In the genomic region with DNA sequence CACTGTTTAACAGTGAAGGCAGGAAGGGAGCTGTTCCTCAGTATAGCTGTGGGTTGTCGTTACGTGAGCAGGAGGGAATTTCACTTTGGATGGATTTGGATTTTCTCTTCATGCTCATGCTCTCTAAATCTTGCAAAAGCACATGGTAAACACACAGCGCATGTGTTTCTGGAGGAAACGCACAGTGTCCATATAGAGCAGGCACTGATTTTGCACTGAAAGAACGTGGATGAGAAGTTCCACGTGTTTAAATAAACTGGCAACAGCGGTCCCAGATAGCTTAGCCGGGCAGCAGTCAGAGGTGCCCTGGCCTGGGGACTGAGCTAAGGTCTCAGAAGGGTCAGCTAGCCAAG, we compare ENCODE assay signal across 34 cellular contexts.
"Had no signal": no experiment of that assay in that cellular context is flagged by ENCODE, and none has a peak within 500 bp of the region (broad histone marks: within the 10 kb centered on the region; RNA-seq: fewer than 3 reads in every experiment).

No MANE protein-coding gene starts in this region.

- H3K36me3 Mint-ChIP-seq: activated CD8-positive, alpha-beta memory T cell treated with anti-CD3 and anti-CD28 coated beads, Interleukin-2, amount 10 ng/mL, durations not matched to agents 7 days and 5 days; brain had no signal

- H3K27ac ChIP-seq: adrenal gland, breast epithelium, cardiac muscle cell, colonic mucosa, WERI-Rb-1 had no signal

- H3K36me3 ChIP-seq: adrenal gland, breast epithelium, cardiac muscle cell, colonic mucosa, WERI-Rb-1 had no signal

- H3K9me3 Mint-ChIP-seq: activated CD4-positive, alpha-beta T cell treated with anti-CD3 and anti-CD28 coated beads, Interleukin-2, amount 10 ng/mL, durations not matched to agents 24 days and 14 days; activated T-helper 2 cell treated with anti-CD3 and anti-CD28 coated beads, Interferon-gamma antibody, Interleukin-2, Interleukin-4, amounts not matched to agents 10 μg/mL and 5 μg/mL and 100 μg/mL, durations not matched to agents 14 hours and 24 hours and 36 hours; brain; T-helper 1 cell treated with Interleukin-12 subunit alpha and Interleukin-12 subunit beta and Interleukin-4 antibody, amounts not matched to agents 30 μg/mL and 1 μg/mL, for 36 hours; T-helper 2 cell treated with Interferon-gamma antibody and Interleukin-4, amounts not matched to agents 5 μg/mL and 100 μg/mL, for 36 hours had no signal

- H3K27me3 Mint-ChIP-seq: activated CD4-positive, alpha-beta memory T cell treated with anti-CD3 and anti-CD28 coated beads for 36 hours; activated CD4-positive, alpha-beta T cell treated with anti-CD3 and anti-CD28 coated beads for 36 hours; activated CD4-positive, alpha-beta T cell treated with anti-CD3 and anti-CD28 coated beads, Interleukin-2, amount 10 ng/mL, durations not matched to agents 24 days and 14 days; activated CD8-positive, alpha-beta memory T cell treated with anti-CD3 and anti-CD28 coated beads, Interleukin-2, amount 10 ng/mL, durations not matched to agents 7 days and 5 days; activated naive CD4-positive, alpha-beta T cell treated with anti-CD3 and anti-CD28 coated beads, Interleukin-2, amount 50 U/mL, for 24 hours; activated naive CD8-positive, alpha-beta T cell treated with anti-CD3 and anti-CD28 coated beads for 36 hours; activated naive CD8-positive, alpha-beta T cell treated with anti-CD3 and anti-CD28 coated beads, Interleukin-2, amount 50 U/mL, for 24 hours had no signal

- H3K4me3 ChIP-seq: adrenal gland, breast epithelium, cardiac muscle cell, colonic mucosa had no signal

- FAIRE-seq: frontal cortex had no signal

- ATAC-seq: activated CD4-positive, alpha-beta T cell treated with anti-CD3 and anti-CD28 coated beads for 36 hours; activated CD8-positive, alpha-beta memory T cell treated with anti-CD3 and anti-CD28 coated beads, Interleukin-2, amount 10 ng/mL, durations not matched to agents 7 days and 5 days; activated CD8-positive, alpha-beta T cell treated with anti-CD3 and anti-CD28 coated beads, Interleukin-2, amount 10 ng/mL, durations not matched to agents 7 days and 5 days; activated naive CD8-positive, alpha-beta T cell treated with anti-CD3 and anti-CD28 coated beads, Interleukin-2, amount 50 U/mL, for 24 hours; esophagus mucosa had no signal

- H3K27me3 ChIP-seq: adrenal gland, breast epithelium, cardiac muscle cell, colonic mucosa had no signal

- H3K27ac Mint-ChIP-seq: activated CD4-positive, alpha-beta memory T cell treated with anti-CD3 and anti-CD28 coated beads for 36 hours; activated CD4-positive, alpha-beta T cell treated with anti-CD3 and anti-CD28 coated beads for 36 hours; activated CD4-positive, alpha-beta T cell treated with anti-CD3 and anti-CD28 coated beads, Interleukin-2, amount 10 ng/mL, durations not matched to agents 24 days and 14 days; activated CD8-positive, alpha-beta memory T cell treated with anti-CD3 and anti-CD28 coated beads, Interleukin-2, amount 10 ng/mL, durations not matched to agents 7 days and 5 days; activated CD8-positive, alpha-beta T cell treated with anti-CD3 and anti-CD28 coated beads, Interleukin-2, amount 10 ng/mL, durations not matched to agents 7 days and 5 days; activated naive CD4-positive, alpha-beta T cell treated with anti-CD3 and anti-CD28 coated beads for 36 hours; activated naive CD4-positive, alpha-beta T cell treated with anti-CD3 and anti-CD28 coated beads, Interleukin-2, amount 50 U/mL, for 24 hours; activated naive CD8-positive, alpha-beta T cell treated with anti-CD3 and anti-CD28 coated beads for 36 hours; activated naive CD8-positive, alpha-beta T cell treated with anti-CD3 and anti-CD28 coated beads, Interleukin-2, amount 50 U/mL, for 24 hours; activated T-helper 1 cell treated with anti-CD3 and anti-CD28 coated beads, Interleukin-12 subunit alpha, Interleukin-12 subunit beta, Interleukin-2, Interleukin-4 antibody, amounts not matched to agents 30 ng/mL and 10 ng/mL and 1 ng/mL, durations not matched to agents 14 hours and 24 hours and 36 hours; activated T-helper 2 cell treated with anti-CD3 and anti-CD28 coated beads, Interferon-gamma antibody, Interleukin-2, Interleukin-4, amounts not matched to agents 10 μg/mL and 5 μg/mL and 100 μg/mL, durations not matched to agents 14 hours and 24 hours and 36 hours; T-helper 1 cell treated with Interleukin-12 subunit alpha and Interleukin-12 subunit beta and Interleukin-4 antibody, amounts not matched to agents 30 μg/mL and 1 μg/mL, for 36 hours; T-helper 2 cell treated with Interferon-gamma antibody and Interleukin-4, amounts not matched to agents 5 μg/mL and 100 μg/mL, for 36 hours had no signal

- H3K4me1 ChIP-seq: adrenal gland, breast epithelium, colonic mucosa had no signal

- H3K9me3 ChIP-seq: adrenal gland, breast epithelium, colonic mucosa had no signal

- DNase-seq: activated CD4-positive, alpha-beta memory T cell treated with anti-CD3 and anti-CD28 coated beads for 36 hours; activated CD4-positive, alpha-beta T cell treated with anti-CD3 and anti-CD28 coated beads for 36 hours; activated CD4-positive, CD25-positive, alpha-beta regulatory T cell; activated CD4-positive, CD25-positive, alpha-beta regulatory T cell treated with anti-CD3 and anti-CD28 coated beads, Interleukin-2, amount 50 U/mL, for 72 hours; activated CD8-positive, alpha-beta memory T cell treated with anti-CD3 and anti-CD28 coated beads, Interleukin-2, amount 10 ng/mL, durations not matched to agents 7 days and 5 days; activated CD8-positive, alpha-beta memory T cell treated with anti-CD3 and anti-CD28 coated beads, Interleukin-2, amount 50 U/mL, for 4 hours; activated CD8-positive, alpha-beta T cell treated with anti-CD3 and anti-CD28 coated beads, Interleukin-2, amount 10 ng/mL, durations not matched to agents 7 days and 5 days; activated effector memory CD4-positive, alpha-beta T cell treated with anti-CD3 and anti-CD28 coated beads, Interleukin-2, amount 50 U/mL, for 16 hours; activated naive CD4-positive, alpha-beta T cell treated with anti-CD3 and anti-CD28 coated beads for 36 hours; activated naive CD8-positive, alpha-beta T cell treated with anti-CD3 and anti-CD28 coated beads for 36 hours; activated naive CD8-positive, alpha-beta T cell treated with anti-CD3 and anti-CD28 coated beads, Interleukin-2, amount 50 U/mL, for 24 hours; activated T-cell treated with anti-CD3 and anti-CD28 coated beads, Interleukin-2, amount 50 U/mL, for 1 hour; activated T-cell treated with anti-CD3 and anti-CD28 coated beads, Interleukin-2, amount 50 U/mL, for 48 hours; adrenal gland; amygdala; central memory CD4-positive, alpha-beta T cell; cerebellar nuclear complex; colonic mucosa; effector CD8-positive, alpha-beta T cell; foreskin fibroblast; head of caudate nucleus; T1000; WERI-Rb-1 had no signal

- H3K4me1 Mint-ChIP-seq: activated CD4-positive, alpha-beta T cell treated with anti-CD3 and anti-CD28 coated beads for 36 hours; activated CD4-positive, alpha-beta T cell treated with anti-CD3 and anti-CD28 coated beads, Interleukin-2, amount 10 ng/mL, durations not matched to agents 24 days and 14 days; activated CD8-positive, alpha-beta memory T cell treated with anti-CD3 and anti-CD28 coated beads, Interleukin-2, amount 10 ng/mL, durations not matched to agents 7 days and 5 days; activated naive CD4-positive, alpha-beta T cell treated with anti-CD3 and anti-CD28 coated beads, Interleukin-2, amount 50 U/mL, for 24 hours; activated naive CD8-positive, alpha-beta T cell treated with anti-CD3 and anti-CD28 coated beads for 36 hours had no signal

- H3K4me3 Mint-ChIP-seq: activated CD4-positive, alpha-beta memory T cell treated with anti-CD3 and anti-CD28 coated beads for 36 hours; activated CD4-positive, alpha-beta T cell treated with anti-CD3 and anti-CD28 coated beads for 36 hours; activated CD4-positive, alpha-beta T cell treated with anti-CD3 and anti-CD28 coated beads, Interleukin-2, amount 10 ng/mL, durations not matched to agents 24 days and 14 days; activated CD8-positive, alpha-beta memory T cell treated with anti-CD3 and anti-CD28 coated beads, Interleukin-2, amount 10 ng/mL, durations not matched to agents 7 days and 5 days; activated CD8-positive, alpha-beta T cell treated with anti-CD3 and anti-CD28 coated beads, Interleukin-2, amount 10 ng/mL, durations not matched to agents 7 days and 5 days; activated naive CD4-positive, alpha-beta T cell treated with anti-CD3 and anti-CD28 coated beads for 36 hours; activated naive CD4-positive, alpha-beta T cell treated with anti-CD3 and anti-CD28 coated beads, Interleukin-2, amount 50 U/mL, for 24 hours; activated naive CD8-positive, alpha-beta T cell treated with anti-CD3 and anti-CD28 coated beads for 36 hours; activated naive CD8-positive, alpha-beta T cell treated with anti-CD3 and anti-CD28 coated beads, Interleukin-2, amount 50 U/mL, for 24 hours; activated T-helper 1 cell treated with anti-CD3 and anti-CD28 coated beads, Interleukin-12 subunit alpha, Interleukin-12 subunit beta, Interleukin-2, Interleukin-4 antibody, amounts not matched to agents 30 ng/mL and 10 ng/mL and 1 ng/mL, durations not matched to agents 14 hours and 24 hours and 36 hours; brain; T-helper 1 cell treated with Interleukin-12 subunit alpha and Interleukin-12 subunit beta and Interleukin-4 antibody, amounts not matched to agents 30 μg/mL and 1 μg/mL, for 36 hours; T-helper 2 cell treated with Interferon-gamma antibody and Interleukin-4, amounts not matched to agents 5 μg/mL and 100 μg/mL, for 36 hours had no signal
